10 cellular contexts compared by ENCODE assay signal in the genomic region with DNA sequence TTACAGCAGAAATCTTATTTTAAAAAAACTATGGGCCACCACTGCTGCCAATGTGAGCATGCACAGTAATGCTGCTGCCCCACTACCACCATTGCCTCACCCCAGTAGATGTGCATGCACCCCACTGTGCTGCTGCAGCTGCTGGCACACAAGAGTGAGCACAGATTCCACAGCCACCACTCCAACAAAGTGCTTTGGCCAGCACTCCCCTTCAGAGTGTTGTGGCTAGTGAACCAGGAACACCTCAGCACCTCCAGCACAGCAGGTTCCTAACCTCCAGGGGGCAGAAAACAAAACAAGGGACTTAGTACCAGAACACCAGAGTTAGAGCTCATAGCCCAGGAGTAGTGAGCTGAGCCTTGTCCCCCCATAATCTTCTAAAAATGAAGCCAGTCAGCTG.
DNase-seq lines count a peak whose midpoint lies in the region; ATAC-seq and TF ChIP-seq lines count a peak whose summit lies in the region.
"Had no signal": no experiment of that assay in that cellular context is flagged by ENCODE, and none has a peak within 500 bp of the region (broad histone marks: within the 10 kb centered on the region; RNA-seq: fewer than 3 reads in every experiment).

No MANE protein-coding gene starts in this region.

- H3K4me3 ChIP-seq in CD8-positive, alpha-beta T cell (ENCODE audit: low read depth, low read length) = no peak overlapping the region

- no peaks in the 10 kb centered on the region for H3K4me1 ChIP-seq in CD8-positive, alpha-beta T cell (ENCODE audit: insufficient read depth, low read length)

- no peak overlapping the region for H3K4me3 Mint-ChIP-seq in CD8-positive, alpha-beta T cell
- H3K4me3 Mint-ChIP-seq: activated naive CD8-positive, alpha-beta T cell had no signal

- no peaks in the 10 kb centered on the region for H3K9me3 Mint-ChIP-seq in CD8-positive, alpha-beta T cell

- H3K27ac ChIP-seq in CD8-positive, alpha-beta T cell (ENCODE audit: low read depth, low read length) = no peak overlapping the region

- intact Hi-C loops in CD8-positive, alpha-beta T cell (cut with DNase I, micrococcal nuclease) = no loop called here

- peak; percentile 71 for DNase-seq in glomerular visceral epithelial cell (ENCODE audit: extremely low spot score)
- no peak for DNase-seq in NCI-H1105 (lab: John Stamatoyannopoulos, UW)
- DNase-seq in CD8-positive, alpha-beta T cell = no peak
- DNase-seq in SW480 (ENCODE audit: low spot score) = no peak
- DNase-seq in NCI-H774 (lab: John Stamatoyannopoulos, UW) = no peak

- no peaks in the 10 kb centered on the region for H3K4me1 Mint-ChIP-seq in CD8-positive, alpha-beta T cell (ENCODE audit: low read depth)

- no peak for TF ChIP-seq CTCF in CD8-positive, alpha-beta T cell (IDR thresholded peaks at IDR 0.05)

- no peaks in the 10 kb centered on the region for H3K9me3 ChIP-seq in CD8-positive, alpha-beta T cell (ENCODE audit: low read length)

- H3K36me3 ChIP-seq in CD8-positive, alpha-beta T cell (ENCODE audit: insufficient read depth, low read length) = no peaks in the 10 kb centered on the region

- no peak for TF ChIP-seq POLR2A in GM18505 (IDR thresholded peaks at IDR 0.05; ENCODE audit: borderline replicate concordance, extremely low read depth, insufficient read depth, insufficient read length)

- H3K27ac Mint-ChIP-seq in CD8-positive, alpha-beta T cell = no peak overlapping the region
- H3K27ac Mint-ChIP-seq: activated naive CD8-positive, alpha-beta T cell had no signal

- no peaks in the 10 kb centered on the region for H3K27me3 ChIP-seq in CD8-positive, alpha-beta T cell (ENCODE audit: insufficient read depth, low read length)

- H3K36me3 Mint-ChIP-seq in CD8-positive, alpha-beta T cell = no peaks in the 10 kb centered on the region
- H3K36me3 Mint-ChIP-seq: activated naive CD8-positive, alpha-beta T cell had no signal

- CTCF ChIA-PET in CD8-positive, alpha-beta T cell (lab: Charles Lee) = no interaction called here

- ATAC-seq in GM18505 (IDR thresholded peaks at IDR 0.05; ENCODE audit: unreplicated experiment) (peak; percentile 73), GM21717 (IDR thresholded peaks at IDR 0.05; ENCODE audit: unreplicated experiment) (peak; percentile 60), HG03460 (IDR thresholded peaks at IDR 0.05; ENCODE audit: unreplicated experiment) (peak; percentile 58)
- ATAC-seq in CD8-positive, alpha-beta T cell = no peak
- ATAC-seq: Right ventricle myocardium inferior had no signal

- POLR2A ChIA-PET in CD8-positive, alpha-beta T cell (lab: Charles Lee) = no interaction called here

- no peaks in the 10 kb centered on the region for H3K27me3 Mint-ChIP-seq in CD8-positive, alpha-beta T cell (ENCODE audit: low read depth)
- H3K27me3 Mint-ChIP-seq: activated naive CD8-positive, alpha-beta T cell had no signal
